ENCODE assay signal across 6 cellular contexts in genomic region chr12:108656247-108656646, GRCh38. TPM values are rescaled to one million over a fixed set of nuclear protein-coding genes. Genes with fewer than 3 reads are reported as not detected.
"Had no signal": no experiment of that assay in that cellular context is flagged by ENCODE, and none has a peak within 500 bp of the region (broad histone marks: within the 10 kb centered on the region; RNA-seq: fewer than 3 reads in every experiment).

No MANE protein-coding gene starts in this region.

RNA-seq across cellular contexts. Expression of gene SELPLG, which starts 22.6 kb away (rescaled TPM):
- total RNA-seq: mesothelial cell of epicardium had no signal

RNA-seq across cellular contexts. Expression of gene TMEM119, which starts 58.4 kb away (rescaled TPM):
- total RNA-seq: dermis microvascular lymphatic vessel endothelial cell, endothelial cell of umbilical vein, foreskin keratinocyte, glomerular endothelial cell, lung microvascular endothelial cell had no signal
- polyA plus RNA-seq: endothelial cell of umbilical vein had no signal
